Comparison of ENCODE assay signal across 11 cellular contexts in genomic region chr2:128395640-128396499, GRCh38.
DNase-seq lines count a peak whose midpoint lies in the region; ATAC-seq and TF ChIP-seq lines count a peak whose summit lies in the region.
"Had no signal": no experiment of that assay in that cellular context is flagged by ENCODE, and none has a peak within 500 bp of the region (broad histone marks: within the 10 kb centered on the region; RNA-seq: fewer than 3 reads in every experiment).

No MANE protein-coding gene starts in this region.

- ATAC-seq in lower lobe of right lung = peak; percentile 19 to 34
- no peak for ATAC-seq in HG02884 (IDR thresholded peaks at IDR 0.05; ENCODE audit: unreplicated experiment)
- no peak for ATAC-seq in HG03354 (IDR thresholded peaks at IDR 0.05; ENCODE audit: poor library complexity, severe bottlenecking, unreplicated experiment)
- ATAC-seq: activated T-cell treated with anti-CD3 and anti-CD28 coated beads, Interleukin-2, amount 50 U/mL, for 4 hours had no signal

- no peak overlapping the region for H3K4me3 ChIP-seq in lower lobe of right lung
- no peak overlapping the region for H3K4me3 ChIP-seq in tibial artery

- H3K4me1 ChIP-seq in lower lobe of right lung (no peaks in the 10 kb centered on the region), tibial artery (no peaks in the 10 kb centered on the region)

- no peak overlapping the region for H3K27ac ChIP-seq in lower lobe of right lung
- no peak overlapping the region for H3K27ac ChIP-seq in tibial artery

- TF ChIP-seq CTCF in lower lobe of right lung (IDR thresholded peaks at IDR 0.05) (no peak), tibial artery (IDR thresholded peaks at IDR 0.05) (no peak)

- peak; percentile 24 for DNase-seq in NCI-H2029 (lab: John Stamatoyannopoulos, UW)
- no peak for DNase-seq in NCI-H2029 treated with DMSO at 0.1 percent for 48 hours (lab: John Stamatoyannopoulos, UW)
- DNase-seq in dermis microvascular lymphatic vessel endothelial cell (ENCODE audit: low read depth in 2 of 2) = peak; percentile 73 to 74
- no peak for DNase-seq in lower lobe of right lung
- DNase-seq in tibial artery = peak; percentile 14 to 29
- no peak for DNase-seq in medulla oblongata (ENCODE audit: extremely low spot score)
- DNase-seq: activated T-cell treated with anti-CD3 and anti-CD28 coated beads, Interleukin-2, amount 50 U/mL, for 4 hours; DMS79; hypothalamus had no signal

- intact Hi-C loops in lower lobe of right lung (cut with DNase I) (no loop called here), tibial artery (cut with DNase I; ENCODE audit: low total_unique reads) (no loop called here)

- H3K36me3 ChIP-seq in lower lobe of right lung (no peaks in the 10 kb centered on the region), tibial artery (no peaks in the 10 kb centered on the region)

- H3K9me3 ChIP-seq in lower lobe of right lung (no peaks in the 10 kb centered on the region), tibial artery (no peaks in the 10 kb centered on the region)

- H3K27me3 ChIP-seq in lower lobe of right lung (ENCODE audit: low read depth) (no peaks in the 10 kb centered on the region), tibial artery (no peaks in the 10 kb centered on the region)

Comparison
In these comparisons a context has a peak if more than half of its experiments do, and no peak if none do; other contexts are left out.
1. DNase-seq: peak in NCI-H2029 (single experiment), dermis microvascular lymphatic vessel endothelial cell (2 of 2) and tibial artery (2 of 2); none in NCI-H2029 treated with DMSO at 0.1 percent for 48 hours (single experiment), lower lobe of right lung (single experiment) and medulla oblongata (single experiment).
2. ATAC-seq: peak in lower lobe of right lung (2 of 2); none in HG02884 (single experiment) and HG03354 (single experiment).